2 cellular contexts compared by ENCODE assay signal in the genomic region with DNA sequence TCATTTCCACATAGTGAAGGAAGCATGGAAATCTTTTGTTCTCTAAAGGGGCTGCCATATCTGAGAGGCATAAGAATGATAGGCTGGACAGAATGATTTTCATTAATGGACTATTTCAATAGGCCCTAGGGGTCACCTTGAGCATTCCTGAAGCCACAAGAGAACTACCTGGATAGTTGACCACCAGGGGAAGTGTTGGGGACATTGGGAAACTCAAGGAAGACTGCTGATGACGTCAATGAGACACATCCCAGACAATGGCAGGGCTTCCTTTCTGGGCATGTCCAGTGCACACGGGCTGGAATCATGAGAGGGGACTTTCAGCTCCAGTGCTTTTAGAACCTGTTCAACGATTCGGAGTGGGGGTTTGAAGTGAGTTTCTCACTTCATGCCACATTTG.
TF ChIP-seq lines count a peak whose summit lies in the region.

No MANE protein-coding gene starts in this region.

TF ChIP-seq in HepG2, 621 proteins besides CTCF, POLR2A, EP300 and RAD21:
- TF ChIP-seq ATF7 (IDR thresholded peaks at IDR 0.05) (peak; percentile 55), ATF7 (CRISPR knock-in tag; IDR thresholded peaks at IDR 0.05) (no peak), GABPA (IDR thresholded peaks at IDR 0.05; ENCODE audit: low read depth, low read length) (no peak), GABPA (CRISPR knock-in tag; IDR thresholded peaks at IDR 0.05; ENCODE audit: low read depth) (no peak), CREB1 (IDR thresholded peaks at IDR 0.05) (peak; percentile 76), CREB1 (CRISPR knock-in tag; IDR thresholded peaks at IDR 0.05) (no peak)

TF ChIP-seq in WTC11, 78 proteins besides CTCF, POLR2A, EP300 and RAD21:
- TF ChIP-seq, protein P1, sequence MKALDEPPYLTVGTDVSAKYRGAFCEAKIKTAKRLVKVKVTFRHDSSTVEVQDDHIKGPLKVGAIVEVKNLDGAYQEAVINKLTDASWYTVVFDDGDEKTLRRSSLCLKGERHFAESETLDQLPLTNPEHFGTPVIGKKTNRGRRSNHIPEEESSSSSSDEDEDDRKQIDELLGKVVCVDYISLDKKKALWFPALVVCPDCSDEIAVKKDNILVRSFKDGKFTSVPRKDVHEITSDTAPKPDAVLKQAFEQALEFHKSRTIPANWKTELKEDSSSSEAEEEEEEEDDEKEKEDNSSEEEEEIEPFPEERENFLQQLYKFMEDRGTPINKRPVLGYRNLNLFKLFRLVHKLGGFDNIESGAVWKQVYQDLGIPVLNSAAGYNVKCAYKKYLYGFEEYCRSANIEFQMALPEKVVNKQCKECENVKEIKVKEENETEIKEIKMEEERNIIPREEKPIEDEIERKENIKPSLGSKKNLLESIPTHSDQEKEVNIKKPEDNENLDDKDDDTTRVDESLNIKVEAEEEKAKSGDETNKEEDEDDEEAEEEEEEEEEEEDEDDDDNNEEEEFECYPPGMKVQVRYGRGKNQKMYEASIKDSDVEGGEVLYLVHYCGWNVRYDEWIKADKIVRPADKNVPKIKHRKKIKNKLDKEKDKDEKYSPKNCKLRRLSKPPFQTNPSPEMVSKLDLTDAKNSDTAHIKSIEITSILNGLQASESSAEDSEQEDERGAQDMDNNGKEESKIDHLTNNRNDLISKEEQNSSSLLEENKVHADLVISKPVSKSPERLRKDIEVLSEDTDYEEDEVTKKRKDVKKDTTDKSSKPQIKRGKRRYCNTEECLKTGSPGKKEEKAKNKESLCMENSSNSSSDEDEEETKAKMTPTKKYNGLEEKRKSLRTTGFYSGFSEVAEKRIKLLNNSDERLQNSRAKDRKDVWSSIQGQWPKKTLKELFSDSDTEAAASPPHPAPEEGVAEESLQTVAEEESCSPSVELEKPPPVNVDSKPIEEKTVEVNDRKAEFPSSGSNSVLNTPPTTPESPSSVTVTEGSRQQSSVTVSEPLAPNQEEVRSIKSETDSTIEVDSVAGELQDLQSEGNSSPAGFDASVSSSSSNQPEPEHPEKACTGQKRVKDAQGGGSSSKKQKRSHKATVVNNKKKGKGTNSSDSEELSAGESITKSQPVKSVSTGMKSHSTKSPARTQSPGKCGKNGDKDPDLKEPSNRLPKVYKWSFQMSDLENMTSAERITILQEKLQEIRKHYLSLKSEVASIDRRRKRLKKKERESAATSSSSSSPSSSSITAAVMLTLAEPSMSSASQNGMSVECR (CRISPR knock-in tag; IDR thresholded peaks at IDR 0.05; ENCODE audit: borderline replicate concordance) = no peak
- TF ChIP-seq AR (CRISPR knock-in tag; IDR thresholded peaks at IDR 0.05) = no peak
- TF ChIP-seq, protein P2, sequence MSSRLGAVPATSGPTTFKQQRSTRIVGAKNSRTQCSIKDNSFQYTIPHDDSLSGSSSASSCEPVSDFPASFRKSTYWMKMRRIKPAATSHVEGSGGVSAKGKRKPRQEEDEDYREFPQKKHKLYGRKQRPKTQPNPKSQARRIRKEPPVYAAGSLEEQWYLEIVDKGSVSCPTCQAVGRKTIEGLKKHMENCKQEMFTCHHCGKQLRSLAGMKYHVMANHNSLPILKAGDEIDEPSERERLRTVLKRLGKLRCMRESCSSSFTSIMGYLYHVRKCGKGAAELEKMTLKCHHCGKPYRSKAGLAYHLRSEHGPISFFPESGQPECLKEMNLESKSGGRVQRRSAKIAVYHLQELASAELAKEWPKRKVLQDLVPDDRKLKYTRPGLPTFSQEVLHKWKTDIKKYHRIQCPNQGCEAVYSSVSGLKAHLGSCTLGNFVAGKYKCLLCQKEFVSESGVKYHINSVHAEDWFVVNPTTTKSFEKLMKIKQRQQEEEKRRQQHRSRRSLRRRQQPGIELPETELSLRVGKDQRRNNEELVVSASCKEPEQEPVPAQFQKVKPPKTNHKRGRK (CRISPR knock-in tag; IDR thresholded peaks at IDR 0.05; ENCODE audit: borderline replicate concordance) = no peak
- TF ChIP-seq, protein P3, sequence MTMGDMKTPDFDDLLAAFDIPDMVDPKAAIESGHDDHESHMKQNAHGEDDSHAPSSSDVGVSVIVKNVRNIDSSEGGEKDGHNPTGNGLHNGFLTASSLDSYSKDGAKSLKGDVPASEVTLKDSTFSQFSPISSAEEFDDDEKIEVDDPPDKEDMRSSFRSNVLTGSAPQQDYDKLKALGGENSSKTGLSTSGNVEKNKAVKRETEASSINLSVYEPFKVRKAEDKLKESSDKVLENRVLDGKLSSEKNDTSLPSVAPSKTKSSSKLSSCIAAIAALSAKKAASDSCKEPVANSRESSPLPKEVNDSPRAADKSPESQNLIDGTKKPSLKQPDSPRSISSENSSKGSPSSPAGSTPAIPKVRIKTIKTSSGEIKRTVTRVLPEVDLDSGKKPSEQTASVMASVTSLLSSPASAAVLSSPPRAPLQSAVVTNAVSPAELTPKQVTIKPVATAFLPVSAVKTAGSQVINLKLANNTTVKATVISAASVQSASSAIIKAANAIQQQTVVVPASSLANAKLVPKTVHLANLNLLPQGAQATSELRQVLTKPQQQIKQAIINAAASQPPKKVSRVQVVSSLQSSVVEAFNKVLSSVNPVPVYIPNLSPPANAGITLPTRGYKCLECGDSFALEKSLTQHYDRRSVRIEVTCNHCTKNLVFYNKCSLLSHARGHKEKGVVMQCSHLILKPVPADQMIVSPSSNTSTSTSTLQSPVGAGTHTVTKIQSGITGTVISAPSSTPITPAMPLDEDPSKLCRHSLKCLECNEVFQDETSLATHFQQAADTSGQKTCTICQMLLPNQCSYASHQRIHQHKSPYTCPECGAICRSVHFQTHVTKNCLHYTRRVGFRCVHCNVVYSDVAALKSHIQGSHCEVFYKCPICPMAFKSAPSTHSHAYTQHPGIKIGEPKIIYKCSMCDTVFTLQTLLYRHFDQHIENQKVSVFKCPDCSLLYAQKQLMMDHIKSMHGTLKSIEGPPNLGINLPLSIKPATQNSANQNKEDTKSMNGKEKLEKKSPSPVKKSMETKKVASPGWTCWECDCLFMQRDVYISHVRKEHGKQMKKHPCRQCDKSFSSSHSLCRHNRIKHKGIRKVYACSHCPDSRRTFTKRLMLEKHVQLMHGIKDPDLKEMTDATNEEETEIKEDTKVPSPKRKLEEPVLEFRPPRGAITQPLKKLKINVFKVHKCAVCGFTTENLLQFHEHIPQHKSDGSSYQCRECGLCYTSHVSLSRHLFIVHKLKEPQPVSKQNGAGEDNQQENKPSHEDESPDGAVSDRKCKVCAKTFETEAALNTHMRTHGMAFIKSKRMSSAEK (CRISPR knock-in tag; IDR thresholded peaks at IDR 0.05; ENCODE audit: borderline replicate concordance) = no peak
- TF ChIP-seq, protein P4, sequence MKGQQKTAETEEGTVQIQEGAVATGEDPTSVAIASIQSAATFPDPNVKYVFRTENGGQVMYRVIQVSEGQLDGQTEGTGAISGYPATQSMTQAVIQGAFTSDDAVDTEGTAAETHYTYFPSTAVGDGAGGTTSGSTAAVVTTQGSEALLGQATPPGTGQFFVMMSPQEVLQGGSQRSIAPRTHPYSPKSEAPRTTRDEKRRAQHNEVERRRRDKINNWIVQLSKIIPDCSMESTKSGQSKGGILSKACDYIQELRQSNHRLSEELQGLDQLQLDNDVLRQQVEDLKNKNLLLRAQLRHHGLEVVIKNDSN (CRISPR knock-in tag; IDR thresholded peaks at IDR 0.05) = no peak
- TF ChIP-seq, protein P5, sequence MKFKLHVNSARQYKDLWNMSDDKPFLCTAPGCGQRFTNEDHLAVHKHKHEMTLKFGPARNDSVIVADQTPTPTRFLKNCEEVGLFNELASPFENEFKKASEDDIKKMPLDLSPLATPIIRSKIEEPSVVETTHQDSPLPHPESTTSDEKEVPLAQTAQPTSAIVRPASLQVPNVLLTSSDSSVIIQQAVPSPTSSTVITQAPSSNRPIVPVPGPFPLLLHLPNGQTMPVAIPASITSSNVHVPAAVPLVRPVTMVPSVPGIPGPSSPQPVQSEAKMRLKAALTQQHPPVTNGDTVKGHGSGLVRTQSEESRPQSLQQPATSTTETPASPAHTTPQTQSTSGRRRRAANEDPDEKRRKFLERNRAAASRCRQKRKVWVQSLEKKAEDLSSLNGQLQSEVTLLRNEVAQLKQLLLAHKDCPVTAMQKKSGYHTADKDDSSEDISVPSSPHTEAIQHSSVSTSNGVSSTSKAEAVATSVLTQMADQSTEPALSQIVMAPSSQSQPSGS (CRISPR knock-in tag; IDR thresholded peaks at IDR 0.05; ENCODE audit: borderline replicate concordance, low read depth) = no peak
- TF ChIP-seq ZBTB21 (CRISPR knock-in tag; IDR thresholded peaks at IDR 0.05; ENCODE audit: borderline replicate concordance) = no peak
- TF ChIP-seq ZNF425 (CRISPR knock-in tag; conservative IDR thresholded peaks at IDR 0.05) = no peak
- TF ChIP-seq, protein P6, sequence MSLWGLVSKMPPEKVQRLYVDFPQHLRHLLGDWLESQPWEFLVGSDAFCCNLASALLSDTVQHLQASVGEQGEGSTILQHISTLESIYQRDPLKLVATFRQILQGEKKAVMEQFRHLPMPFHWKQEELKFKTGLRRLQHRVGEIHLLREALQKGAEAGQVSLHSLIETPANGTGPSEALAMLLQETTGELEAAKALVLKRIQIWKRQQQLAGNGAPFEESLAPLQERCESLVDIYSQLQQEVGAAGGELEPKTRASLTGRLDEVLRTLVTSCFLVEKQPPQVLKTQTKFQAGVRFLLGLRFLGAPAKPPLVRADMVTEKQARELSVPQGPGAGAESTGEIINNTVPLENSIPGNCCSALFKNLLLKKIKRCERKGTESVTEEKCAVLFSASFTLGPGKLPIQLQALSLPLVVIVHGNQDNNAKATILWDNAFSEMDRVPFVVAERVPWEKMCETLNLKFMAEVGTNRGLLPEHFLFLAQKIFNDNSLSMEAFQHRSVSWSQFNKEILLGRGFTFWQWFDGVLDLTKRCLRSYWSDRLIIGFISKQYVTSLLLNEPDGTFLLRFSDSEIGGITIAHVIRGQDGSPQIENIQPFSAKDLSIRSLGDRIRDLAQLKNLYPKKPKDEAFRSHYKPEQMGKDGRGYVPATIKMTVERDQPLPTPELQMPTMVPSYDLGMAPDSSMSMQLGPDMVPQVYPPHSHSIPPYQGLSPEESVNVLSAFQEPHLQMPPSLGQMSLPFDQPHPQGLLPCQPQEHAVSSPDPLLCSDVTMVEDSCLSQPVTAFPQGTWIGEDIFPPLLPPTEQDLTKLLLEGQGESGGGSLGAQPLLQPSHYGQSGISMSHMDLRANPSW (CRISPR knock-in tag; conservative IDR thresholded peaks at IDR 0.05; ENCODE audit: low read depth) = no peak
- TF ChIP-seq, protein P7, sequence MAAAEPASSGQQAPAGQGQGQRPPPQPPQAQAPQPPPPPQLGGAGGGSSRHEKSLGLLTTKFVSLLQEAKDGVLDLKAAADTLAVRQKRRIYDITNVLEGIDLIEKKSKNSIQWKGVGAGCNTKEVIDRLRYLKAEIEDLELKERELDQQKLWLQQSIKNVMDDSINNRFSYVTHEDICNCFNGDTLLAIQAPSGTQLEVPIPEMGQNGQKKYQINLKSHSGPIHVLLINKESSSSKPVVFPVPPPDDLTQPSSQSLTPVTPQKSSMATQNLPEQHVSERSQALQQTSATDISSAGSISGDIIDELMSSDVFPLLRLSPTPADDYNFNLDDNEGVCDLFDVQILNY (CRISPR knock-in tag; IDR thresholded peaks at IDR 0.05) = no peak
- TF ChIP-seq ZMAT4 (CRISPR knock-in tag; IDR thresholded peaks at IDR 0.05) = no peak
- TF ChIP-seq FOXP1 (CRISPR knock-in tag; IDR thresholded peaks at IDR 0.05; ENCODE audit: borderline replicate concordance) = no peak
